In genomic region chr20:49969946-49970345, GRCh38 we compare ENCODE assay signal across 27 cellular contexts. TPM values are rescaled to one million over a fixed set of nuclear protein-coding genes. Genes with fewer than 3 reads are reported as not detected.
DNase-seq lines count a peak whose midpoint lies in the region; ATAC-seq, FAIRE-seq and TF ChIP-seq lines count a peak whose summit lies in the region.
"Had no signal": no experiment of that assay in that cellular context is flagged by ENCODE, and none has a peak within 500 bp of the region (broad histone marks: within the 10 kb centered on the region; RNA-seq: fewer than 3 reads in every experiment).

No MANE protein-coding gene starts in this region.

- FAIRE-seq in keratinocyte (lab: Jason Lieb, UNC): no peak
- FAIRE-seq: islet of Langerhans, RCC 7860 had no signal

- no peaks in the 10 kb centered on the region for H3K9me3 ChIP-seq in RWPE2 (ENCODE audit: severe bottlenecking)
- no peaks in the 10 kb centered on the region for H3K9me3 ChIP-seq in keratinocyte (ENCODE audit: control insufficient read depth, low read depth, low read length)
- H3K9me3 ChIP-seq in prostate gland: no peaks in the 10 kb centered on the region
- H3K9me3 ChIP-seq: lower lobe of right lung, transverse colon had no signal

- peaks cover 12% of the 10 kb centered on the region for H3K4me1 Mint-ChIP-seq in type B pancreatic cell (ENCODE audit: unreplicated experiment)
- H3K4me1 Mint-ChIP-seq in T-helper 2 cell treated with Interferon-gamma antibody and Interleukin-4, amounts not matched to agents 5 μg/mL and 100 μg/mL, for 36 hours (ENCODE audit: low read depth): no peaks in the 10 kb centered on the region
- H3K4me1 Mint-ChIP-seq: activated CD4-positive, alpha-beta T cell treated with anti-CD3 and anti-CD28 coated beads, Interleukin-2, amount 10 ng/mL, durations not matched to agents 24 days and 14 days; activated CD8-positive, alpha-beta memory T cell treated with anti-CD3 and anti-CD28 coated beads, Interleukin-2, amount 10 ng/mL, durations not matched to agents 7 days and 5 days; activated naive CD4-positive, alpha-beta T cell treated with anti-CD3 and anti-CD28 coated beads, Interleukin-2, amount 10 ng/mL, durations not matched to agents 7 days and 5 days; CD4-positive, alpha-beta memory T cell had no signal

- no peak overlapping the region for H3K4me2 ChIP-seq in keratinocyte (ENCODE audit: control insufficient read depth, extremely low read depth, insufficient read depth, low read depth, low read length)

- H3K36me3 ChIP-seq in RWPE2 (ENCODE audit: low read depth) (no peaks in the 10 kb centered on the region), keratinocyte (ENCODE audit: control insufficient read depth in 2 of 2, extremely low read depth in 1 of 2, insufficient read depth in 2 of 2, low read length in 2 of 2) (peaks cover 0 to under 1% of the 10 kb centered on the region in 2 experiments), prostate gland (no peaks in the 10 kb centered on the region)
- H3K36me3 ChIP-seq: lower lobe of right lung, transverse colon had no signal

- no peaks in the 10 kb centered on the region for H4K20me1 ChIP-seq in keratinocyte (ENCODE audit: control insufficient read depth, extremely low read depth, insufficient read depth, low read length)

- DNase-seq in NCI-H2196 (lab: John Stamatoyannopoulos, UW; ENCODE audit: unreplicated experiment) (peak; percentile 18), NCI-H2196 treated with DMSO at 0.1 percent for 48 hours (lab: John Stamatoyannopoulos, UW; ENCODE audit: unreplicated experiment) (no peak), RWPE2 (ENCODE audit: low spot score) (peak; percentile 93), keratinocyte (ENCODE audit: low read depth, low spot score) (peak; percentile 77), type B pancreatic cell (ENCODE audit: extremely low spot score, unreplicated experiment) (no peak), prostate gland (ENCODE audit: low spot score) (no peak), GM10266 (ENCODE audit: extremely low spot score) (no peak)
- DNase-seq in T-helper 2 cell treated with Interferon-gamma antibody and Interleukin-4, amounts not matched to agents 5 μg/mL and 100 μg/mL, for 36 hours (ENCODE audit: low spot score): no peak
- DNase-seq: 8988T; activated CD4-positive, alpha-beta T cell treated with anti-CD3 and anti-CD28 coated beads, Interleukin-2, amount 10 ng/mL, durations not matched to agents 24 days and 14 days; activated CD8-positive, alpha-beta memory T cell treated with anti-CD3 and anti-CD28 coated beads, Interleukin-2, amount 10 ng/mL, durations not matched to agents 7 days and 5 days; activated naive CD4-positive, alpha-beta T cell treated with anti-CD3 and anti-CD28 coated beads, Interleukin-2, amount 10 ng/mL, durations not matched to agents 7 days and 5 days; AML-193; amygdala; CD4-positive, alpha-beta memory T cell; cortex of kidney; GOT3; lower lobe of right lung; NCI-H1092 treated with DMSO at 0.1 percent for 48 hours; NCI-H2081; NCI-H510A treated with DMSO at 0.1 percent for 48 hours; stimulated activated CD8-positive, alpha-beta memory T cell treated with anti-CD3 and anti-CD28 coated beads, Interleukin-4, amount 100 ng/mL, for 48 hours; transverse colon had no signal

- peak; percentile 88 for ATAC-seq in RWPE2 (ENCODE audit: low read depth)
- ATAC-seq: activated CD8-positive, alpha-beta memory T cell treated with anti-CD3 and anti-CD28 coated beads, Interleukin-2, amount 10 ng/mL, durations not matched to agents 7 days and 5 days; lower lobe of right lung had no signal

- dilution Hi-C loops in keratinocyte (cut with MboI; ENCODE audit: extremely low pct_ligation_motif_present, low sequenced_read_pairs): no loop called here

- H2AFZ ChIP-seq in keratinocyte (ENCODE audit: control insufficient read depth, low read length): no peak overlapping the region

- H3K27me3 Mint-ChIP-seq in type B pancreatic cell: no peaks in the 10 kb centered on the region
- H3K27me3 Mint-ChIP-seq in T-helper 2 cell treated with Interferon-gamma antibody and Interleukin-4, amounts not matched to agents 5 μg/mL and 100 μg/mL, for 36 hours (ENCODE audit: low read depth): no peaks in the 10 kb centered on the region
- H3K27me3 Mint-ChIP-seq: activated CD4-positive, alpha-beta T cell treated with anti-CD3 and anti-CD28 coated beads, Interleukin-2, amount 10 ng/mL, durations not matched to agents 24 days and 14 days; activated CD8-positive, alpha-beta memory T cell treated with anti-CD3 and anti-CD28 coated beads, Interleukin-2, amount 10 ng/mL, durations not matched to agents 7 days and 5 days; activated naive CD4-positive, alpha-beta T cell treated with anti-CD3 and anti-CD28 coated beads, Interleukin-2, amount 10 ng/mL, durations not matched to agents 7 days and 5 days had no signal

- no peaks in the 10 kb centered on the region for H3K36me3 Mint-ChIP-seq in type B pancreatic cell
- no peaks in the 10 kb centered on the region for H3K36me3 Mint-ChIP-seq in T-helper 2 cell treated with Interferon-gamma antibody and Interleukin-4, amounts not matched to agents 5 μg/mL and 100 μg/mL, for 36 hours (ENCODE audit: low read depth)
- H3K36me3 Mint-ChIP-seq: activated CD8-positive, alpha-beta memory T cell treated with anti-CD3 and anti-CD28 coated beads, Interleukin-2, amount 10 ng/mL, durations not matched to agents 7 days and 5 days; activated naive CD4-positive, alpha-beta T cell treated with anti-CD3 and anti-CD28 coated beads, Interleukin-2, amount 10 ng/mL, durations not matched to agents 7 days and 5 days; CD4-positive, alpha-beta memory T cell had no signal

- intact Hi-C loops in prostate gland (cut with DNase I): no loop called here

- H3K27ac Mint-ChIP-seq in type B pancreatic cell: peak overlapping the region; percentile 85
- no peak overlapping the region for H3K27ac Mint-ChIP-seq in T-helper 2 cell treated with Interferon-gamma antibody and Interleukin-4, amounts not matched to agents 5 μg/mL and 100 μg/mL, for 36 hours
- H3K27ac Mint-ChIP-seq: activated CD4-positive, alpha-beta T cell treated with anti-CD3 and anti-CD28 coated beads, Interleukin-2, amount 10 ng/mL, durations not matched to agents 24 days and 14 days; activated CD8-positive, alpha-beta memory T cell treated with anti-CD3 and anti-CD28 coated beads, Interleukin-2, amount 10 ng/mL, durations not matched to agents 7 days and 5 days; activated naive CD4-positive, alpha-beta T cell treated with anti-CD3 and anti-CD28 coated beads, Interleukin-2, amount 10 ng/mL, durations not matched to agents 7 days and 5 days; activated T-helper 1 cell treated with anti-CD3 and anti-CD28 coated beads, Interleukin-12 subunit alpha, Interleukin-12 subunit beta, Interleukin-2, Interleukin-4 antibody, amounts not matched to agents 30 ng/mL and 10 ng/mL and 1 ng/mL, durations not matched to agents 14 hours and 24 hours and 36 hours; CD4-positive, alpha-beta memory T cell had no signal

- peak overlapping the region; percentile 33 for H3K27ac ChIP-seq in RWPE2 (ENCODE audit: poor library complexity, severe bottlenecking)
- no peak overlapping the region for H3K27ac ChIP-seq in keratinocyte (ENCODE audit: control insufficient read depth, insufficient read depth, low read length)
- H3K27ac ChIP-seq in prostate gland: no peak overlapping the region

- H3K9ac ChIP-seq in keratinocyte (ENCODE audit: control insufficient read depth, extremely low read depth, insufficient read depth, low read length): no peak overlapping the region

- H3K4me3 ChIP-seq in RWPE2 (ENCODE audit: severe bottlenecking) (no peak overlapping the region), keratinocyte (ENCODE audit: control insufficient read depth in 2 of 3, extremely low read depth in 1 of 3, insufficient read depth in 2 of 3, low read depth in 1 of 3, low read length in 3 of 3) (no peak overlapping the region), prostate gland (no peak overlapping the region)
- H3K4me3 ChIP-seq: lower lobe of right lung, transverse colon had no signal

- TF ChIP-seq CTCF in RWPE2 (IDR thresholded peaks at IDR 0.05; ENCODE audit: poor library complexity, severe bottlenecking): no peak
- no peak for TF ChIP-seq CTCF in keratinocyte (optimal IDR thresholded peaks at IDR 0.05 in 1 of 3, IDR thresholded peaks at IDR 0.05 in 1 of 3, conservative IDR thresholded peaks at IDR 0.05 in 1 of 3; ENCODE audit: extremely low read depth in 1 of 3, insufficient read depth in 2 of 3, low read length in 3 of 3)
- no peak for TF ChIP-seq CTCF in type B pancreatic cell (conservative IDR thresholded peaks at IDR 0.05)
- TF ChIP-seq CTCF in prostate gland (IDR thresholded peaks at IDR 0.05): no peak
- TF ChIP-seq CTCF in GM10266 (IDR thresholded peaks at IDR 0.05; ENCODE audit: control insufficient read depth, insufficient read depth, low read depth, missing control alignments): no peak

- no peaks in the 10 kb centered on the region for H3K9me1 ChIP-seq in keratinocyte (ENCODE audit: control insufficient read depth, extremely low read depth, insufficient read depth, low read length)

- TF ChIP-seq POLR2A in prostate gland (IDR thresholded peaks at IDR 0.05): no peak

- WGBS in prostate gland: 47% methylated on average over 5 of the region's 5 CpGs

- no peaks in the 10 kb centered on the region for H3K9me3 Mint-ChIP-seq in type B pancreatic cell
- no peaks in the 10 kb centered on the region for H3K9me3 Mint-ChIP-seq in T-helper 2 cell treated with Interferon-gamma antibody and Interleukin-4, amounts not matched to agents 5 μg/mL and 100 μg/mL, for 36 hours
- H3K9me3 Mint-ChIP-seq: activated CD4-positive, alpha-beta T cell treated with anti-CD3 and anti-CD28 coated beads, Interleukin-2, amount 10 ng/mL, durations not matched to agents 24 days and 14 days; activated naive CD4-positive, alpha-beta T cell treated with anti-CD3 and anti-CD28 coated beads, Interleukin-2, amount 10 ng/mL, durations not matched to agents 7 days and 5 days; activated T-helper 1 cell treated with anti-CD3 and anti-CD28 coated beads, Interleukin-12 subunit alpha, Interleukin-12 subunit beta, Interleukin-2, Interleukin-4 antibody, amounts not matched to agents 30 ng/mL and 10 ng/mL and 1 ng/mL, durations not matched to agents 14 hours and 24 hours and 36 hours; CD4-positive, alpha-beta memory T cell; neural crest cell had no signal

- H3K4me1 ChIP-seq in RWPE2 (ENCODE audit: insufficient read depth, poor library complexity, severe bottlenecking): peaks cover 22% of the 10 kb centered on the region
- peaks cover 15% of the 10 kb centered on the region for H3K4me1 ChIP-seq in keratinocyte (ENCODE audit: control insufficient read depth, extremely low read depth, insufficient read depth, low read length)
- no peaks in the 10 kb centered on the region for H3K4me1 ChIP-seq in prostate gland (replicated peaks)
- H3K4me1 ChIP-seq: lower lobe of right lung had no signal

- H3K27me3 ChIP-seq in RWPE2 (ENCODE audit: insufficient read depth, poor library complexity, severe bottlenecking) (no peaks in the 10 kb centered on the region), keratinocyte (ENCODE audit: control insufficient read depth, extremely low read depth, insufficient read depth, low read length) (no peaks in the 10 kb centered on the region), prostate gland (replicated peaks; ENCODE audit: insufficient read depth) (no peaks in the 10 kb centered on the region)
- H3K27me3 ChIP-seq: transverse colon had no signal

- H3K4me3 Mint-ChIP-seq in type B pancreatic cell: no peak overlapping the region
- H3K4me3 Mint-ChIP-seq in T-helper 2 cell treated with Interferon-gamma antibody and Interleukin-4, amounts not matched to agents 5 μg/mL and 100 μg/mL, for 36 hours: no peak overlapping the region
- H3K4me3 Mint-ChIP-seq: activated CD4-positive, alpha-beta T cell treated with anti-CD3 and anti-CD28 coated beads, Interleukin-2, amount 10 ng/mL, durations not matched to agents 24 days and 14 days; activated CD8-positive, alpha-beta memory T cell treated with anti-CD3 and anti-CD28 coated beads, Interleukin-2, amount 10 ng/mL, durations not matched to agents 7 days and 5 days; activated naive CD4-positive, alpha-beta T cell treated with anti-CD3 and anti-CD28 coated beads, Interleukin-2, amount 10 ng/mL, durations not matched to agents 7 days and 5 days; activated T-helper 1 cell treated with anti-CD3 and anti-CD28 coated beads, Interleukin-12 subunit alpha, Interleukin-12 subunit beta, Interleukin-2, Interleukin-4 antibody, amounts not matched to agents 30 ng/mL and 10 ng/mL and 1 ng/mL, durations not matched to agents 14 hours and 24 hours and 36 hours; CD4-positive, alpha-beta memory T cell; neural crest cell had no signal

- H3K79me2 ChIP-seq in keratinocyte (ENCODE audit: control insufficient read depth, insufficient read depth, low read length): no peaks in the 10 kb centered on the region

RNA-seq across cellular contexts. Expression of gene SNAI1, which starts 12.8 kb away (rescaled TPM):
- not detected in 3 replicates for polyA plus RNA-seq in keratinocyte
- polyA plus RNA-seq in keratinocyte (2011; ENCODE audit: low read depth): 0.21 TPM
- 0.04 TPM in 1 of 2 replicates, not detected in the other for polyA plus RNA-seq in keratinocyte (2011; cell fraction: cytosol; rRNA removed)
- 0.10 and 0.28 TPM in 2 replicates for polyA plus RNA-seq in keratinocyte (2011; cell fraction: nucleus; rRNA removed)
- polyA plus RNA-seq in keratinocyte (2012; ENCODE audit: low replicate concordance): 0.49 TPM in 1 of 2 replicates, not detected in the other
- polyA minus RNA-seq in keratinocyte: not detected in 3 replicates
- polyA minus RNA-seq in keratinocyte (2011; cell fraction: cytosol; rRNA and poly(A)+ RNA removed): not detected
- not detected in 2 replicates for polyA minus RNA-seq in keratinocyte (2011; cell fraction: nucleus; rRNA and poly(A)+ RNA removed)
- total RNA-seq in type B pancreatic cell (ENCODE audit: low replicate concordance) (12.1 and 30.8 TPM in 2 replicates), prostate gland (1 to 10 TPM; 1.0 to 7.4 TPM)

RNA-seq across cellular contexts. Expression of gene RNF114, which starts 33.7 kb away (rescaled TPM):
- polyA plus RNA-seq in keratinocyte: 41.0 to 61.2 TPM (median 58.4 TPM) in 3 replicates
- polyA plus RNA-seq in keratinocyte (2011; ENCODE audit: low read depth): 26.6 TPM
- polyA plus RNA-seq in keratinocyte (2011; cell fraction: cytosol; rRNA removed): 44.0 and 51.7 TPM in 2 replicates
- polyA plus RNA-seq in keratinocyte (2011; cell fraction: nucleus; rRNA removed): 53.4 and 56.8 TPM in 2 replicates
- polyA plus RNA-seq in keratinocyte (2012; ENCODE audit: low replicate concordance): 39.7 and 52.4 TPM in 2 replicates
- polyA minus RNA-seq in keratinocyte: 30.7 to 49.3 TPM (median 32.4 TPM) in 3 replicates
- polyA minus RNA-seq in keratinocyte (2011; cell fraction: cytosol; rRNA and poly(A)+ RNA removed): 56.6 TPM
- 16.2 and 25.1 TPM in 2 replicates for polyA minus RNA-seq in keratinocyte (2011; cell fraction: nucleus; rRNA and poly(A)+ RNA removed)
- total RNA-seq in type B pancreatic cell (ENCODE audit: low replicate concordance): 62.9 and 72.1 TPM in 2 replicates
- 100 to 1,000 TPM; 166 to 239 TPM for total RNA-seq in prostate gland

RNA-seq across cellular contexts. Expression of gene SPATA2, which starts 54.6 kb away (rescaled TPM):
- 2.8 to 5.2 TPM (median 3.2 TPM) in 3 replicates for polyA plus RNA-seq in keratinocyte
- 1.5 TPM for polyA plus RNA-seq in keratinocyte (2011; ENCODE audit: low read depth)
- 3.7 and 4.1 TPM in 2 replicates for polyA plus RNA-seq in keratinocyte (2011; cell fraction: cytosol; rRNA removed)
- polyA plus RNA-seq in keratinocyte (2011; cell fraction: nucleus; rRNA removed): 4.4 and 5.1 TPM in 2 replicates
- polyA plus RNA-seq in keratinocyte (2012; ENCODE audit: low replicate concordance): 3.9 and 5.2 TPM in 2 replicates
- polyA minus RNA-seq in keratinocyte: 2.5 to 8.9 TPM (median 4.1 TPM) in 3 replicates
- 4.2 TPM for polyA minus RNA-seq in keratinocyte (2011; cell fraction: cytosol; rRNA and poly(A)+ RNA removed)
- 3.5 and 3.8 TPM in 2 replicates for polyA minus RNA-seq in keratinocyte (2011; cell fraction: nucleus; rRNA and poly(A)+ RNA removed)
- 9.2 and 11.3 TPM in 2 replicates for total RNA-seq in type B pancreatic cell (ENCODE audit: low replicate concordance)
- total RNA-seq in prostate gland: 10 to 100 TPM in 1 of 2 donors, 1 to 10 TPM in 1; 9.2 to 15.2 TPM

Comparison
In these comparisons a context has a peak if more than half of its experiments do, and no peak if none do; other contexts are left out.
1. DNase-seq: peak in NCI-H2196 (single experiment), RWPE2 (single experiment) and keratinocyte (single experiment); none in NCI-H2196 treated with DMSO at 0.1 percent for 48 hours (single experiment), type B pancreatic cell (single experiment), prostate gland (single experiment), T-helper 2 cell treated with Interferon-gamma antibody and Interleukin-4, amounts not matched to agents 5 μg/mL and 100 μg/mL, for 36 hours (single experiment) and GM10266 (single experiment).